ENCODE assay signal across 25 cellular contexts in genomic region chr3:142913432-142913831, GRCh38. TPM values are rescaled to one million over a fixed set of nuclear protein-coding genes. Genes with fewer than 3 reads are reported as not detected.
"Had no signal": no experiment of that assay in that cellular context is flagged by ENCODE, and none has a peak within 500 bp of the region (broad histone marks: within the 10 kb centered on the region; RNA-seq: fewer than 3 reads in every experiment).

No MANE protein-coding gene starts in this region.

- H3K27me3 ChIP-seq: thyroid gland, upper lobe of right lung had no signal

- H3K4me1 ChIP-seq: thyroid gland, upper lobe of right lung had no signal

- H3K36me3 ChIP-seq: cardiac muscle cell, thyroid gland, upper lobe of right lung had no signal

- H3K4me3 ChIP-seq: cardiac muscle cell, thyroid gland, upper lobe of right lung had no signal

- DNase-seq: activated B cell treated with CpG ODN at 0.5 μM for 24 hours; activated CD4-positive, alpha-beta T cell treated with anti-CD3 and anti-CD28 coated beads, Interleukin-2, amount 50 U/mL, for 1 hour; activated CD8-positive, alpha-beta T cell treated with anti-CD3 and anti-CD28 coated beads for 36 hours; activated naive CD8-positive, alpha-beta T cell treated with anti-CD3 and anti-CD28 coated beads, Interleukin-2, amount 50 U/mL, for 24 hours; activated T-cell treated with anti-CD3 and anti-CD28 coated beads, Interleukin-2, amount 50 U/mL, for 4 hours; anterior cingulate cortex; cortex of kidney; effector memory CD8-positive, alpha-beta T cell; erythroblast; mammary epithelial cell; naive B cell; nucleus accumbens; small intestine; stimulated activated CD4-positive, alpha-beta T cell treated with anti-CD3 and anti-CD28 coated beads, Interleukin-4, amount 100 ng/mL, for 24 hours; substantia nigra; T-cell; thyroid gland; upper lobe of right lung had no signal

- H3K27ac ChIP-seq: cardiac muscle cell, thyroid gland, upper lobe of right lung had no signal

- H3K9me3 ChIP-seq: thyroid gland, upper lobe of right lung had no signal

- ATAC-seq: activated CD8-positive, alpha-beta T cell treated with anti-CD3 and anti-CD28 coated beads for 36 hours; activated naive CD8-positive, alpha-beta T cell treated with anti-CD3 and anti-CD28 coated beads, Interleukin-2, amount 50 U/mL, for 24 hours; activated T-cell treated with anti-CD3 and anti-CD28 coated beads, Interleukin-2, amount 50 U/mL, for 4 hours; activated T-helper 17 cell treated with anti-CD3 and anti-CD28 coated beads, Interleukin-2, amount 50 U/mL, for 72 hours; effector memory CD8-positive, alpha-beta T cell; stimulated activated effector memory CD8-positive, alpha-beta T cell treated with anti-CD3 and anti-CD28 coated beads, Interleukin-12 subunit alpha, Interleukin-12 subunit beta, amount 100 ng/mL, for 72 hours; T-cell; upper lobe of right lung had no signal

RNA-seq across cellular contexts. Expression of gene PCOLCE2, which starts 24.5 kb away (rescaled TPM):
- total RNA-seq: activated B cell treated with CpG ODN at 0.5 μM for 24 hours; T-cell; T-helper 2 cell treated with Interferon-gamma antibody and Interleukin-4, amounts not matched to agents 100 ng/mL and 5 ng/mL, for 36 hours had no signal

RNA-seq across cellular contexts. Expression of gene PAQR9, which starts 50.0 kb away (rescaled TPM):
- total RNA-seq: activated B cell treated with CpG ODN at 0.5 μM for 24 hours; activated CD8-positive, alpha-beta T cell treated with anti-CD3 and anti-CD28 coated beads for 36 hours; activated T-cell treated with anti-CD3 and anti-CD28 coated beads, Interleukin-2, amount 50 U/mL, for 4 hours; activated T-helper 17 cell treated with anti-CD3 and anti-CD28 coated beads, Interleukin-2, amount 50 U/mL, for 72 hours; fibroblast of villous mesenchyme; glomerular endothelial cell; mammary epithelial cell; mesothelial cell of epicardium; T-cell; T-helper 2 cell treated with Interferon-gamma antibody and Interleukin-4, amounts not matched to agents 100 ng/mL and 5 ng/mL, for 36 hours; thyroid gland; upper lobe of right lung had no signal
- polyA plus RNA-seq: small intestine had no signal
